Comparison of ENCODE assay signal across 9 cellular contexts in genomic region chr13:48580185-48580803, GRCh38. TPM values are rescaled to one million over a fixed set of nuclear protein-coding genes. Genes with fewer than 3 reads are reported as not detected.
A peak's percentile ranks its signal among the peaks of the same experiment; 100 is the strongest.
DNase-seq lines count a peak whose midpoint lies in the region; ATAC-seq lines count a peak whose summit lies in the region.
"Had no signal": no experiment of that assay in that cellular context is flagged by ENCODE, and none has a peak within 500 bp of the region (broad histone marks: within the 10 kb centered on the region; RNA-seq: fewer than 3 reads in every experiment).

No MANE protein-coding gene starts in this region.

- no peak for ATAC-seq in HG03432 (IDR thresholded peaks at IDR 0.05; ENCODE audit: unreplicated experiment)

- DNase-seq in DMS79 (lab: John Stamatoyannopoulos, UW) (peak; percentile 11), M059J (ENCODE audit: low read depth) (peak; percentile 59), SW480 (ENCODE audit: low spot score) (peak; percentile 61), amniotic epithelial cell (ENCODE audit: low read depth) (peak; percentile 59), hepatic stellate cell (ENCODE audit: low spot score) (peak; percentile 26), posterior vena cava (ENCODE audit: low spot score) (no peak)
- peak; percentile 34 to 72 for DNase-seq in stimulated activated CD4-positive, alpha-beta T cell treated with anti-CD3 and anti-CD28 coated beads, Interleukin-12 subunit alpha, Interleukin-12 subunit beta, amount 100 ng/mL, for 24 hours (ENCODE audit: low read depth in 2 of 2)
- DNase-seq: activated naive CD8-positive, alpha-beta T cell treated with anti-CD3 and anti-CD28 coated beads, Interleukin-2, amount 10 ng/mL, durations not matched to agents 7 days and 5 days had no signal

- intact Hi-C loops in posterior vena cava (cut with DNase I) = loop anchor here in 1 of 2 donors (2.0 kb wide), 1 partner anchor 245 kb away; no protein-coding TSS in a partner anchor

RNA-seq across cellular contexts. Expression of gene RCBTB2, which starts 47.4 kb away (rescaled TPM):
- total RNA-seq in M059J (2014; rRNA removed; shearing (Covaris generic)) = 2.7 and 6.0 TPM in 2 replicates
- total RNA-seq in posterior vena cava = 10 to 100 TPM in 1 of 2 donors, 1 to 10 TPM in 1; 8.6 to 10.6 TPM
